ENCODE assay signal across 13 cellular contexts in genomic region chr15:74200394-74200793, GRCh38. TPM values are rescaled to one million over a fixed set of nuclear protein-coding genes. Genes with fewer than 3 reads are reported as not detected.
A peak's percentile ranks its signal among the peaks of the same experiment; 100 is the strongest.
DNase-seq lines count a peak whose midpoint lies in the region; ATAC-seq, FAIRE-seq and TF ChIP-seq lines count a peak whose summit lies in the region.
"Had no signal": no experiment of that assay in that cellular context is flagged by ENCODE, and none has a peak within 500 bp of the region (broad histone marks: within the 10 kb centered on the region; RNA-seq: fewer than 3 reads in every experiment).

No MANE protein-coding gene starts in this region.

- FAIRE-seq in HepG2 (lab: Jason Lieb, UNC) = no peak

- no peak for TF ChIP-seq CTCF in HepG2 (CRISPR knock-in tag; IDR thresholded peaks at IDR 0.05)
- TF ChIP-seq CTCF in stomach (IDR thresholded peaks at IDR 0.05) = no peak

- POLR2A ChIA-PET in HepG2 (lab: Yijun Ruan, JAX) = no interaction called here

- H3K27ac ChIP-seq in HepG2 (ENCODE audit: extremely low read length, insufficient read depth, low read length) = no peak overlapping the region
- no peak overlapping the region for H3K27ac ChIP-seq in aorta (ENCODE audit: low read depth in 1 of 2, low read length in 2 of 2)
- peak overlapping the region in 1 of 5 donors; percentile 15 for H3K27ac ChIP-seq in stomach
- H3K27ac ChIP-seq: heart left ventricle had no signal

- H3K9me3 ChIP-seq in HepG2 (ENCODE audit: low read length) (no peaks in the 10 kb centered on the region), aorta (ENCODE audit: control insufficient read depth, low read length) (no peaks in the 10 kb centered on the region), stomach (no peaks in the 10 kb centered on the region)
- H3K9me3 ChIP-seq: heart left ventricle had no signal

- CTCF ChIA-PET in HepG2 (lab: Yijun Ruan, JAX; ENCODE audit: low intra/inter-chr PET ratio, low total read pairs) = no interaction called here

- H3K4me1 Mint-ChIP-seq in stimulated activated naive CD8-positive, alpha-beta T cell treated with anti-CD3 and anti-CD28 coated beads, Interleukin-15, amount 100 ng/mL, for 72 hours = peaks cover 33% of the 10 kb centered on the region
- H3K4me1 Mint-ChIP-seq in activated naive CD8-positive, alpha-beta T cell treated with anti-CD3 and anti-CD28 coated beads for 36 hours = no peaks in the 10 kb centered on the region
- H3K4me1 Mint-ChIP-seq: stimulated activated naive B cell treated with anti-CD40 and anti-IgM and Interleukin-4, amounts not matched to agents 10 μg/mL and 1 μg/mL and 100 μg/mL, for 72 hours had no signal

- in situ Hi-C loops in HepG2 (cut with HindIII; ENCODE audit: extremely low pct_ligation_motif_present, low pct_unique_long_range_greater_than_20kb) = no loop called here

- H4K20me1 ChIP-seq in HepG2 (ENCODE audit: insufficient read depth, low read length) = 0 out of 2 replicates have a peak, but pooled peaks cover 2% of the 10 kb centered on the region

- H3K36me3 Mint-ChIP-seq in activated naive CD8-positive, alpha-beta T cell treated with anti-CD3 and anti-CD28 coated beads for 36 hours = no peaks in the 10 kb centered on the region
- H3K36me3 Mint-ChIP-seq: stimulated activated naive B cell treated with anti-CD40 and anti-IgM and Interleukin-4, amounts not matched to agents 10 μg/mL and 1 μg/mL and 100 μg/mL, for 72 hours had no signal

- no peak for TF ChIP-seq EP300 in HepG2 (IDR thresholded peaks at IDR 0.05; ENCODE audit: low read depth in 2 of 2, low read length in 2 of 2)
- TF ChIP-seq EP300 in HepG2 (CRISPR knock-in tag; IDR thresholded peaks at IDR 0.05; ENCODE audit: borderline replicate concordance) = no peak
- no peak for TF ChIP-seq EP300 in stomach (IDR thresholded peaks at IDR 0.05)

- H3K27me3 ChIP-seq in HepG2 (ENCODE audit: control insufficient read depth in 1 of 2, insufficient read depth in 2 of 2, low read length in 2 of 2) = peaks cover 7 to 23% of the 10 kb centered on the region in 2 experiments
- H3K27me3 ChIP-seq in aorta (ENCODE audit: control insufficient read depth in 1 of 2, insufficient read depth in 2 of 2, low read length in 1 of 2) = no peaks in the 10 kb centered on the region
- peaks cover 0 to 41% (median 7%) of the 10 kb centered on the region in 3 donors for H3K27me3 ChIP-seq in stomach
- H3K27me3 ChIP-seq: heart left ventricle had no signal

- no peak for TF ChIP-seq POLR2A in HepG2 (IDR thresholded peaks at IDR 0.05; ENCODE audit: insufficient read depth in 1 of 2, low read depth in 2 of 2, low read length in 2 of 2)
- TF ChIP-seq POLR2A in stomach (IDR thresholded peaks at IDR 0.05) = no peak

- no peaks in the 10 kb centered on the region for H3K9me3 Mint-ChIP-seq in stimulated activated naive CD8-positive, alpha-beta T cell treated with anti-CD3 and anti-CD28 coated beads, Interleukin-15, amount 100 ng/mL, for 72 hours
- H3K9me3 Mint-ChIP-seq in activated naive CD8-positive, alpha-beta T cell treated with anti-CD3 and anti-CD28 coated beads for 36 hours = no peaks in the 10 kb centered on the region
- H3K9me3 Mint-ChIP-seq: stimulated activated naive B cell treated with anti-CD40 and anti-IgM and Interleukin-4, amounts not matched to agents 10 μg/mL and 1 μg/mL and 100 μg/mL, for 72 hours had no signal

- WGBS in HepG2 (ENCODE audit: low lambda C conversion rate) = 0% methylated on average over 1 of the region's 1 CpG
- WGBS in aorta, 2 donors = 7 to 10% methylated on average over 1 of the region's 1 CpG
- WGBS in stomach, 5 donors = 14 to 60% (median 51%) methylated on average over 1 of the region's 1 CpG

- no peak overlapping the region for H2AFZ ChIP-seq in HepG2 (ENCODE audit: low read length)

- no peaks in the 10 kb centered on the region for H3K36me3 ChIP-seq in HepG2 (replicated peaks in 1 of 2; ENCODE audit: control insufficient read depth in 1 of 2, insufficient read depth in 2 of 2, low read length in 2 of 2)
- no peaks in the 10 kb centered on the region for H3K36me3 ChIP-seq in aorta (ENCODE audit: control insufficient read depth in 1 of 2, insufficient read depth in 2 of 2, low read length in 1 of 2)
- H3K36me3 ChIP-seq in stomach = no peaks in the 10 kb centered on the region
- H3K36me3 ChIP-seq: heart left ventricle had no signal

- peak overlapping the region; percentile 43 to 65 for H3K27ac Mint-ChIP-seq in stimulated activated naive CD8-positive, alpha-beta T cell treated with anti-CD3 and anti-CD28 coated beads, Interleukin-15, amount 100 ng/mL, for 72 hours
- H3K27ac Mint-ChIP-seq in activated naive CD8-positive, alpha-beta T cell treated with anti-CD3 and anti-CD28 coated beads for 36 hours = no peak overlapping the region
- H3K27ac Mint-ChIP-seq: progenitor cell of endocrine pancreas had no signal

- no peak overlapping the region for H3K9ac ChIP-seq in HepG2 (ENCODE audit: insufficient read depth, low read depth, low read length)

- no peak for DNase-seq in stimulated activated naive CD8-positive, alpha-beta T cell treated with anti-CD3 and anti-CD28 coated beads, Interleukin-15, amount 100 ng/mL, for 72 hours
- DNase-seq in stimulated activated naive CD8-positive, alpha-beta T cell treated with anti-CD3 and anti-CD28 coated beads, Interleukin-15, Interleukin-2, amounts not matched to agents 100 U/mL and 50 U/mL, for 24 hours = no peak
- DNase-seq in brain pericyte (ENCODE audit: low read depth, low spot score) (peak; percentile 78), HepG2 (ENCODE audit: low spot score) (no peak), aorta (peak; percentile 80 to 83), superior temporal gyrus (ENCODE audit: extremely low spot score) (no peak), stomach (no peak)
- DNase-seq in activated naive CD8-positive, alpha-beta T cell treated with anti-CD3 and anti-CD28 coated beads for 36 hours = no peak
- DNase-seq: activated gamma-delta T cell treated with Interleukin-2 at 50 U/mL for 16 hours; stimulated activated naive B cell treated with anti-CD40 and anti-IgM and Interleukin-4, amounts not matched to agents 10 μg/mL and 1 μg/mL and 100 μg/mL, for 72 hours had no signal

- H3K4me3 ChIP-seq in HepG2 (replicated peaks in 1 of 3; ENCODE audit: insufficient read depth in 1 of 3, low read depth in 2 of 3, low read length in 3 of 3) (no peak overlapping the region), aorta (ENCODE audit: low read length in 2 of 2) (no peak overlapping the region), stomach (no peak overlapping the region)
- H3K4me3 ChIP-seq: heart left ventricle had no signal

- intact Hi-C loops in HepG2 (cut with micrococcal nuclease; ENCODE audit: unreplicated experiment) = no loop called here
- intact Hi-C loops in aorta (cut with DNase I) = no loop called here
- intact Hi-C loops in stomach (cut with DNase I; ENCODE audit: low total_unique reads) = no loop called here

- no peak for TF ChIP-seq RAD21 in HepG2 (CRISPR knock-in tag; IDR thresholded peaks at IDR 0.05)

- H3K79me2 ChIP-seq in HepG2 (ENCODE audit: insufficient read depth, low read length) = no peaks in the 10 kb centered on the region

- H3K4me1 ChIP-seq in HepG2 (ENCODE audit: insufficient read depth, low read length) (0 out of 2 replicates have a peak, but pooled peaks cover 32% of the 10 kb centered on the region), aorta (ENCODE audit: control insufficient read depth in 1 of 2, insufficient read depth in 2 of 2, low read length in 2 of 2) (no peaks in the 10 kb centered on the region), stomach (peaks cover 0 to 23% (median 0%) of the 10 kb centered on the region in 4 donors)

- BruUV-seq in HepG2 (replicated peaks; lab: Mats Ljungman, UMichigan) = no TSS peak

- ATAC-seq in stimulated activated naive CD8-positive, alpha-beta T cell treated with anti-CD3 and anti-CD28 coated beads, Interleukin-15, amount 100 ng/mL, for 72 hours = peak; percentile 44
- ATAC-seq in stimulated activated naive CD8-positive, alpha-beta T cell treated with anti-CD3 and anti-CD28 coated beads, Interleukin-15, Interleukin-2, amounts not matched to agents 100 U/mL and 50 U/mL, for 24 hours = no peak
- ATAC-seq in HepG2 = no peak
- ATAC-seq in aorta (ENCODE audit: low FRiP score) = peak; percentile 60
- ATAC-seq: stimulated activated naive B cell treated with anti-CD40 and anti-IgM and Interleukin-4, amounts not matched to agents 10 μg/mL and 1 μg/mL and 100 μg/mL, for 72 hours had no signal

- no peak overlapping the region for H3K4me3 Mint-ChIP-seq in stimulated activated naive CD8-positive, alpha-beta T cell treated with anti-CD3 and anti-CD28 coated beads, Interleukin-15, amount 100 ng/mL, for 72 hours
- H3K4me3 Mint-ChIP-seq in activated naive CD8-positive, alpha-beta T cell treated with anti-CD3 and anti-CD28 coated beads for 36 hours = no peak overlapping the region
- H3K4me3 Mint-ChIP-seq: stimulated activated naive B cell treated with anti-CD40 and anti-IgM and Interleukin-4, amounts not matched to agents 10 μg/mL and 1 μg/mL and 100 μg/mL, for 72 hours had no signal

- peaks cover 7% of the 10 kb centered on the region for H3K27me3 Mint-ChIP-seq in stimulated activated naive CD8-positive, alpha-beta T cell treated with anti-CD3 and anti-CD28 coated beads, Interleukin-15, amount 100 ng/mL, for 72 hours
- H3K27me3 Mint-ChIP-seq in activated naive CD8-positive, alpha-beta T cell treated with anti-CD3 and anti-CD28 coated beads for 36 hours = no peaks in the 10 kb centered on the region

- no peak overlapping the region for H3K4me2 ChIP-seq in HepG2 (ENCODE audit: low read depth, low read length)

RNA-seq across cellular contexts. Expression of gene STRA6, which starts 2.2 kb away (rescaled TPM):
- 0.81 and 2.1 TPM in 2 replicates for total RNA-seq in HepG2 (2016; rRNA removed; fragmentation: Illumina TruSeq; extraction: Trizol)
- total RNA-seq in HepG2 (2016; cell fraction: cytosol; rRNA removed; fragmentation: Illumina TruSeq; extraction: Trizol; ENCODE audit: low read depth) = 0.81 and 1.1 TPM in 2 replicates
- 0.77 and 3.1 TPM in 2 replicates for total RNA-seq in HepG2 (2016; cell fraction: insoluble cytoplasmic fraction; rRNA removed; fragmentation: Illumina TruSeq; extraction: Trizol)
- 0.83 and 1.1 TPM in 2 replicates for total RNA-seq in HepG2 (2016; cell fraction: membrane; rRNA removed; fragmentation: Illumina TruSeq; extraction: Trizol)
- total RNA-seq in HepG2 (2016; cell fraction: nucleus; rRNA removed; fragmentation: Illumina TruSeq; extraction: Trizol) = 2.8 and 4.4 TPM in 2 replicates
- polyA plus RNA-seq in HepG2 (2011; rRNA removed) = 1.6 TPM in 2 replicates
- 0.79 and 1.0 TPM in 2 replicates for polyA plus RNA-seq in HepG2 (2011; cell fraction: cytosol; rRNA removed)
- 5.5 and 10.9 TPM in 2 replicates for polyA plus RNA-seq in HepG2 (2011; cell fraction: nucleus; rRNA removed)
- 0.88 and 1.1 TPM in 2 replicates for polyA plus RNA-seq in HepG2 (2012)
- 0.44 and 0.51 TPM in 2 replicates for polyA plus RNA-seq in HepG2 (2016; cell fraction: cytosol; fragmentation: Illumina TruSeq; extraction: Trizol; ENCODE audit: low read depth)
- polyA plus RNA-seq in HepG2 (2016; cell fraction: insoluble cytoplasmic fraction; fragmentation: Illumina TruSeq; extraction: Trizol; ENCODE audit: low read depth) = 0.60 and 2.1 TPM in 2 replicates
- 0.18 and 0.78 TPM in 2 replicates for polyA plus RNA-seq in HepG2 (2016; cell fraction: membrane; fragmentation: Illumina TruSeq; extraction: Trizol; ENCODE audit: low read depth)
- 6.0 and 6.9 TPM in 2 replicates for polyA plus RNA-seq in HepG2 (2016; cell fraction: nucleus; fragmentation: Illumina TruSeq; extraction: Trizol; ENCODE audit: insufficient read depth, low read depth)
- polyA minus RNA-seq in HepG2 (2011; rRNA and poly(A)+ RNA removed; ENCODE audit: low replicate concordance) = 2.4 and 2.8 TPM in 2 replicates
- 0.59 and 1.4 TPM in 2 replicates for polyA minus RNA-seq in HepG2 (2011; cell fraction: cytosol; rRNA and poly(A)+ RNA removed)
- 2.2 and 4.2 TPM in 2 replicates for polyA minus RNA-seq in HepG2 (2011; cell fraction: nucleus; rRNA and poly(A)+ RNA removed)
- total RNA-seq in aorta = under 1 TPM; 0.16 to 0.51 TPM
- polyA plus RNA-seq in aorta = under 1 TPM in 1 of 2 donors, not detected in 1; 0.49 TPM
- under 1 TPM; 0.25 to 0.28 TPM for total RNA-seq in activated naive CD8-positive, alpha-beta T cell treated with anti-CD3 and anti-CD28 coated beads for 36 hours
- total RNA-seq in stomach = 1 to 10 TPM in 1 of 5 donors, not detected in 4; 1.5 TPM
- under 1 TPM in 1 of 3 donors, not detected in 2; 0.95 TPM for polyA plus RNA-seq in stomach
- total RNA-seq: T-helper 1 cell treated with Interleukin-12 subunit alpha and Interleukin-12 subunit beta and Interleukin-4 antibody, amounts not matched to agents 30 ng/mL and 1 ng/mL, for 36 hours had no signal

RNA-seq across cellular contexts. Expression of gene ISLR, which starts 26.9 kb away (rescaled TPM):
- total RNA-seq in HepG2 (2016; rRNA removed; fragmentation: Illumina TruSeq; extraction: Trizol) = not detected in 2 replicates
- not detected in 2 replicates for total RNA-seq in HepG2 (2016; cell fraction: cytosol; rRNA removed; fragmentation: Illumina TruSeq; extraction: Trizol; ENCODE audit: low read depth)
- not detected in 2 replicates for total RNA-seq in HepG2 (2016; cell fraction: insoluble cytoplasmic fraction; rRNA removed; fragmentation: Illumina TruSeq; extraction: Trizol)
- total RNA-seq in HepG2 (2016; cell fraction: membrane; rRNA removed; fragmentation: Illumina TruSeq; extraction: Trizol) = not detected in 2 replicates
- not detected in 2 replicates for total RNA-seq in HepG2 (2016; cell fraction: nucleus; rRNA removed; fragmentation: Illumina TruSeq; extraction: Trizol)
- not detected in 2 replicates for polyA plus RNA-seq in HepG2 (2011; rRNA removed)
- not detected in 2 replicates for polyA plus RNA-seq in HepG2 (2011; cell fraction: cytosol; rRNA removed)
- not detected in 2 replicates for polyA plus RNA-seq in HepG2 (2011; cell fraction: nucleus; rRNA removed)
- not detected in 2 replicates for polyA plus RNA-seq in HepG2 (2012)
- not detected in 2 replicates for polyA plus RNA-seq in HepG2 (2016; cell fraction: cytosol; fragmentation: Illumina TruSeq; extraction: Trizol; ENCODE audit: low read depth)
- not detected in 2 replicates for polyA plus RNA-seq in HepG2 (2016; cell fraction: insoluble cytoplasmic fraction; fragmentation: Illumina TruSeq; extraction: Trizol; ENCODE audit: low read depth)
- not detected in 2 replicates for polyA plus RNA-seq in HepG2 (2016; cell fraction: membrane; fragmentation: Illumina TruSeq; extraction: Trizol; ENCODE audit: low read depth)
- polyA plus RNA-seq in HepG2 (2016; cell fraction: nucleus; fragmentation: Illumina TruSeq; extraction: Trizol; ENCODE audit: insufficient read depth, low read depth) = not detected in 2 replicates
- polyA minus RNA-seq in HepG2 (2011; rRNA and poly(A)+ RNA removed; ENCODE audit: low replicate concordance) = not detected in 2 replicates
- polyA minus RNA-seq in HepG2 (2011; cell fraction: cytosol; rRNA and poly(A)+ RNA removed) = not detected in 2 replicates
- polyA minus RNA-seq in HepG2 (2011; cell fraction: nucleus; rRNA and poly(A)+ RNA removed) = not detected in 2 replicates
- 100 to 1,000 TPM in 1 of 2 donors, 10 to 100 TPM in 1; 62.2 to 102 TPM for total RNA-seq in aorta
- polyA plus RNA-seq in aorta = 100 to 1,000 TPM in 1 of 2 donors, 10 to 100 TPM in 1; 24.8 to 111 TPM
- total RNA-seq in activated naive CD8-positive, alpha-beta T cell treated with anti-CD3 and anti-CD28 coated beads for 36 hours = not detected
- total RNA-seq in stomach = 10 to 100 TPM in 4 of 5 donors, 1 to 10 TPM in 1; 8.4 to 44.6 (median 28.6) TPM
- 1 to 10 TPM; 3.5 to 9.0 (median 3.6) TPM for polyA plus RNA-seq in stomach
- total RNA-seq: progenitor cell of endocrine pancreas; T-helper 1 cell treated with Interleukin-12 subunit alpha and Interleukin-12 subunit beta and Interleukin-4 antibody, amounts not matched to agents 30 ng/mL and 1 ng/mL, for 36 hours had no signal

RNA-seq across cellular contexts. Expression of gene CCDC33, which starts 35.7 kb away (rescaled TPM):
- total RNA-seq in HepG2 (2016; rRNA removed; fragmentation: Illumina TruSeq; extraction: Trizol) (not detected in 2 replicates), aorta (not detected), stomach (1 to 10 TPM in 1 of 5 donors, under 1 TPM in 2, not detected in 2; 0.58 to 9.4 (median 0.73) TPM)
- total RNA-seq in HepG2 (2016; cell fraction: cytosol; rRNA removed; fragmentation: Illumina TruSeq; extraction: Trizol; ENCODE audit: low read depth) = not detected in 2 replicates
- not detected in 2 replicates for total RNA-seq in HepG2 (2016; cell fraction: insoluble cytoplasmic fraction; rRNA removed; fragmentation: Illumina TruSeq; extraction: Trizol)
- total RNA-seq in HepG2 (2016; cell fraction: membrane; rRNA removed; fragmentation: Illumina TruSeq; extraction: Trizol) = 0.14 and 0.53 TPM in 2 replicates
- not detected in 2 replicates for total RNA-seq in HepG2 (2016; cell fraction: nucleus; rRNA removed; fragmentation: Illumina TruSeq; extraction: Trizol)
- polyA plus RNA-seq in HepG2 (2011; rRNA removed) (0.08 and 0.30 TPM in 2 replicates), aorta (not detected), stomach (not detected)
- 0.05 and 0.09 TPM in 2 replicates for polyA plus RNA-seq in HepG2 (2011; cell fraction: cytosol; rRNA removed)
- 0.35 TPM in 1 of 2 replicates, not detected in the other for polyA plus RNA-seq in HepG2 (2011; cell fraction: nucleus; rRNA removed)
- polyA plus RNA-seq in HepG2 (2012) = 0.20 TPM in 1 of 2 replicates, not detected in the other
- polyA plus RNA-seq in HepG2 (2016; cell fraction: cytosol; fragmentation: Illumina TruSeq; extraction: Trizol; ENCODE audit: low read depth) = 0.25 and 0.37 TPM in 2 replicates
- polyA plus RNA-seq in HepG2 (2016; cell fraction: insoluble cytoplasmic fraction; fragmentation: Illumina TruSeq; extraction: Trizol; ENCODE audit: low read depth) = not detected in 2 replicates
- 0.37 and 0.68 TPM in 2 replicates for polyA plus RNA-seq in HepG2 (2016; cell fraction: membrane; fragmentation: Illumina TruSeq; extraction: Trizol; ENCODE audit: low read depth)
- polyA plus RNA-seq in HepG2 (2016; cell fraction: nucleus; fragmentation: Illumina TruSeq; extraction: Trizol; ENCODE audit: insufficient read depth, low read depth) = not detected in 2 replicates
- polyA minus RNA-seq in HepG2 (2011; rRNA and poly(A)+ RNA removed; ENCODE audit: low replicate concordance) = 0.14 TPM in 1 of 2 replicates, not detected in the other
- polyA minus RNA-seq in HepG2 (2011; cell fraction: cytosol; rRNA and poly(A)+ RNA removed) = not detected in 2 replicates
- not detected in 2 replicates for polyA minus RNA-seq in HepG2 (2011; cell fraction: nucleus; rRNA and poly(A)+ RNA removed)
- under 1 TPM in 1 of 2 experiments, not detected in 1; 0.20 TPM for total RNA-seq in activated naive CD8-positive, alpha-beta T cell treated with anti-CD3 and anti-CD28 coated beads for 36 hours
- total RNA-seq: heart left ventricle; T-helper 1 cell treated with Interleukin-12 subunit alpha and Interleukin-12 subunit beta and Interleukin-4 antibody, amounts not matched to agents 30 ng/mL and 1 ng/mL, for 36 hours had no signal

Comparison
In these comparisons a context has a peak if more than half of its experiments do, and no peak if none do; other contexts are left out.
1. ATAC-seq: peak in stimulated activated naive CD8-positive, alpha-beta T cell treated with anti-CD3 and anti-CD28 coated beads, Interleukin-15, amount 100 ng/mL, for 72 hours (single experiment) and aorta (single experiment); none in stimulated activated naive CD8-positive, alpha-beta T cell treated with anti-CD3 and anti-CD28 coated beads, Interleukin-15, Interleukin-2, amounts not matched to agents 100 U/mL and 50 U/mL, for 24 hours (single experiment) and HepG2 (single experiment).
2. DNase-seq: peak in brain pericyte (single experiment) and aorta (2 of 2); none in stimulated activated naive CD8-positive, alpha-beta T cell treated with anti-CD3 and anti-CD28 coated beads, Interleukin-15, amount 100 ng/mL, for 72 hours (0 of 2), stimulated activated naive CD8-positive, alpha-beta T cell treated with anti-CD3 and anti-CD28 coated beads, Interleukin-15, Interleukin-2, amounts not matched to agents 100 U/mL and 50 U/mL, for 24 hours (single experiment), HepG2 (single experiment), activated naive CD8-positive, alpha-beta T cell treated with anti-CD3 and anti-CD28 coated beads for 36 hours (single experiment), superior temporal gyrus (single experiment) and stomach (single experiment).
3. RNA of gene ISLR, which starts 26.9 kb away (total RNA-seq): 62.2 to 102 TPM in aorta and 8.4 to 44.6 TPM in stomach; not detected in HepG2 and not detected in activated naive CD8-positive, alpha-beta T cell treated with anti-CD3 and anti-CD28 coated beads for 36 hours; every median in the first group is over 4 times any median in the second.